In the genomic region with DNA sequence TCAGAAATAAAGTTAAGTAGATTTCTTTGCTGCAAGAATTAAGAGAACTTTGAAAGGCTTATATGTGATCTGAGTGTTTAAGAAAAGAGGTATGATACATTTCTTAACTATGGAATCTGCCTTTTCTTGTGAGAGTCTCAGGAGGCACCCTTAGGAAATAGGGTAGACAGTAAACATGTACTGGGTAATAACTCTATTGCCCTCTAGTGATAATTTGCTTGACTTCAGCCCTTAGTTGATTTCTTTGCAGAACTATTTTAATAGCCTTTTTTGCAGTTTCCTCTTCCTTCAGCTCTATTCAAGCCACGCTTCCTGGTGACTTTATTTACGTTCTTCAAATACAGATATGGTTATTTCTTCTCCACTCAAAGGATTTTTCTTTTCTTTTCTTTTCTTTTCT, we compare ENCODE assay signal across 8 cellular contexts. TPM values are rescaled to one million over a fixed set of nuclear protein-coding genes. Genes with fewer than 3 reads are reported as not detected.
A peak's percentile ranks its signal among the peaks of the same experiment; 100 is the strongest.
DNase-seq lines count a peak whose midpoint lies in the region; ATAC-seq and TF ChIP-seq lines count a peak whose summit lies in the region.

No MANE protein-coding gene starts in this region.

- TF ChIP-seq RAD21 in SK-N-SH (IDR thresholded peaks at IDR 0.05; ENCODE audit: low read length) = peak; percentile 58

- no peaks in the 10 kb centered on the region for H3K9me3 Mint-ChIP-seq in activated T-cell treated with anti-CD3 and anti-CD28 coated beads, Interleukin-2, amount 50 U/mL, for 72 hours

- H2AFZ ChIP-seq in SK-N-SH (ENCODE audit: low read depth) = no peak overlapping the region

- peaks cover 29% of the 10 kb centered on the region for H3K27me3 Mint-ChIP-seq in activated T-cell treated with anti-CD3 and anti-CD28 coated beads, Interleukin-2, amount 50 U/mL, for 72 hours (ENCODE audit: low read depth)

- H3K36me3 Mint-ChIP-seq in activated T-cell treated with anti-CD3 and anti-CD28 coated beads, Interleukin-2, amount 50 U/mL, for 72 hours (ENCODE audit: insufficient read depth in 2 of 2) = no peaks in the 10 kb centered on the region

- no peak overlapping the region for H3K27ac Mint-ChIP-seq in activated T-cell treated with anti-CD3 and anti-CD28 coated beads, Interleukin-2, amount 50 U/mL, for 72 hours

- no peaks in the 10 kb centered on the region for H3K4me1 ChIP-seq in SK-N-SH (ENCODE audit: control insufficient read depth in 1 of 2, insufficient read depth in 2 of 2, low read depth in 1 of 2, low read length in 1 of 2)
- no peaks in the 10 kb centered on the region for H3K4me1 ChIP-seq in upper lobe of right lung

- H3F3A ChIP-seq in SK-N-SH (replicated peaks; ENCODE audit: insufficient read depth) = no peaks in the 10 kb centered on the region

- H3K4me2 ChIP-seq in SK-N-SH = no peak overlapping the region

- no peak for TF ChIP-seq EP300 in SK-N-SH (IDR thresholded peaks at IDR 0.05; ENCODE audit: borderline replicate concordance in 1 of 2, low read depth in 1 of 2, low read length in 1 of 2)

- H3K4me3 ChIP-seq in SK-N-SH (ENCODE audit: low read depth in 2 of 2, low read length in 1 of 2) = no peak overlapping the region
- H3K4me3 ChIP-seq in upper lobe of right lung = no peak overlapping the region

- H4K20me1 ChIP-seq in SK-N-SH (ENCODE audit: insufficient read depth) = no peaks in the 10 kb centered on the region

- H3K4me1 Mint-ChIP-seq in activated T-cell treated with anti-CD3 and anti-CD28 coated beads, Interleukin-2, amount 50 U/mL, for 72 hours (ENCODE audit: low read depth) = no peaks in the 10 kb centered on the region

- no peaks in the 10 kb centered on the region for H3K79me2 ChIP-seq in SK-N-SH (ENCODE audit: insufficient read depth)

- H3K4me3 Mint-ChIP-seq in activated T-cell treated with anti-CD3 and anti-CD28 coated beads, Interleukin-2, amount 50 U/mL, for 72 hours = no peak overlapping the region

- POLR2A ChIA-PET in SK-N-SH (lab: Yijun Ruan, JAX) = no interaction called here

- ATAC-seq in Right ventricle myocardium superior (ENCODE audit: poor library complexity) = peak; percentile 74
- peak; percentile 58 for ATAC-seq in upper lobe of right lung
- ATAC-seq in activated T-cell treated with anti-CD3 and anti-CD28 coated beads, Interleukin-2, amount 50 U/mL, for 72 hours (replicated peaks in 1 of 2) = no peak

- no peak overlapping the region for H3K9ac ChIP-seq in SK-N-SH

- 54% methylated on average over 2 of the region's 2 CpGs for WGBS in SK-N-SH (ENCODE audit: low lambda C conversion rate)

- no peaks in the 10 kb centered on the region for H3K9me2 ChIP-seq in SK-N-SH

- H3K27ac ChIP-seq in SK-N-SH (ENCODE audit: low read depth in 2 of 2, low read length in 1 of 2) (no peak overlapping the region), upper lobe of right lung (no peak overlapping the region)

- CTCF ChIA-PET in SK-N-SH (lab: Yijun Ruan, JAX) = interaction anchor here (0.7 to 1.2 kb wide), 3 partner anchors 8 to 112 kb away, joined by 3 to 4 read pairs (median 3); no protein-coding TSS in a partner anchor

- DNase-seq in Right ventricle myocardium superior = no peak
- no peak for DNase-seq in cardiac septum (ENCODE audit: low spot score)
- peak; percentile 11 for DNase-seq in SK-N-SH
- DNase-seq in glomerular visceral epithelial cell (ENCODE audit: extremely low spot score) = peak; percentile 47
- no peak for DNase-seq in upper lobe of right lung
- DNase-seq in stimulated activated CD4-positive, alpha-beta T cell treated with anti-CD3 and anti-CD28 coated beads, Interleukin-15, amount 100 ng/mL, for 24 hours = no peak
- no peak for DNase-seq in middle frontal gyrus (ENCODE audit: extremely low spot score, low spot score)
- DNase-seq in activated T-cell treated with anti-CD3 and anti-CD28 coated beads, Interleukin-2, amount 50 U/mL, for 72 hours = no peak

- TF ChIP-seq CTCF in SK-N-SH (IDR thresholded peaks at IDR 0.05) (peak; percentile 52), upper lobe of right lung (IDR thresholded peaks at IDR 0.05) (peak; percentile 50)

- intact Hi-C loops in Right ventricle myocardium superior (cut with DNase I) = loop anchor here (5.0 kb wide), 1 partner anchor 113 kb away; no protein-coding TSS in a partner anchor
- intact Hi-C loops in cardiac septum (cut with DNase I) = no loop called here
- intact Hi-C loops in upper lobe of right lung (cut with DNase I) = no loop called here

- no peaks in the 10 kb centered on the region for H3K36me3 ChIP-seq in SK-N-SH (replicated peaks in 1 of 2; ENCODE audit: control insufficient read depth in 1 of 2, insufficient read depth in 2 of 2, low read length in 1 of 2)
- no peaks in the 10 kb centered on the region for H3K36me3 ChIP-seq in upper lobe of right lung

- H3K27me3 ChIP-seq in SK-N-SH (ENCODE audit: insufficient read depth) (no peaks in the 10 kb centered on the region), upper lobe of right lung (no peaks in the 10 kb centered on the region)

- H3K9me3 ChIP-seq in SK-N-SH (no peaks in the 10 kb centered on the region), upper lobe of right lung (no peaks in the 10 kb centered on the region)

TF ChIP-seq in SK-N-SH, 30 proteins besides CTCF, POLR2A, EP300 and RAD21:
- TF ChIP-seq, protein P1, sequence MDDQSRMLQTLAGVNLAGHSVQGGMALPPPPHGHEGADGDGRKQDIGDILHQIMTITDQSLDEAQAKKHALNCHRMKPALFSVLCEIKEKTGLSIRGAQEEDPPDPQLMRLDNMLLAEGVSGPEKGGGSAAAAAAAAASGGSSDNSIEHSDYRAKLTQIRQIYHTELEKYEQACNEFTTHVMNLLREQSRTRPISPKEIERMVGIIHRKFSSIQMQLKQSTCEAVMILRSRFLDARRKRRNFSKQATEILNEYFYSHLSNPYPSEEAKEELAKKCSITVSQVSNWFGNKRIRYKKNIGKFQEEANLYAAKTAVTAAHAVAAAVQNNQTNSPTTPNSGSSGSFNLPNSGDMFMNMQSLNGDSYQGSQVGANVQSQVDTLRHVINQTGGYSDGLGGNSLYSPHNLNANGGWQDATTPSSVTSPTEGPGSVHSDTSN (IDR thresholded peaks at IDR 0.05) = no peak
- TF ChIP-seq SMC3 (IDR thresholded peaks at IDR 0.05; ENCODE audit: low read depth, low read length) = peak; percentile 49

RNA-seq across cellular contexts. Expression of gene CCNA1, which starts 37.0 kb away (rescaled TPM):
- total RNA-seq in Right ventricle myocardium superior (not detected), cardiac septum (2.0 TPM), upper lobe of right lung (0.46 TPM)
- polyA plus RNA-seq in SK-N-SH (2012; rRNA removed) = 0.21 and 0.23 TPM in 2 replicates
- 0.15 and 0.26 TPM in 2 replicates for polyA plus RNA-seq in SK-N-SH (2012; cell fraction: cytosol; rRNA removed)
- polyA plus RNA-seq in SK-N-SH (2012; cell fraction: nucleus; rRNA removed) = 0.05 and 0.11 TPM in 2 replicates
- total RNA-seq in activated T-cell treated with anti-CD3 and anti-CD28 coated beads, Interleukin-2, amount 50 U/mL, for 72 hours = 1 to 10 TPM in 1 of 2 donors, under 1 TPM in 1; 0.19 to 1.8 TPM

RNA-seq across cellular contexts. Expression of gene SPART, which starts 49.1 kb away (rescaled TPM):
- 35.2 TPM for total RNA-seq in Right ventricle myocardium superior
- 36.8 TPM for total RNA-seq in cardiac septum
- 4.8 and 8.4 TPM in 2 replicates for polyA plus RNA-seq in SK-N-SH (2012; rRNA removed)
- polyA plus RNA-seq in SK-N-SH (2012; cell fraction: cytosol; rRNA removed) = 7.6 TPM in 2 replicates
- polyA plus RNA-seq in SK-N-SH (2012; cell fraction: nucleus; rRNA removed) = 2.0 and 8.8 TPM in 2 replicates
- 86.8 TPM for total RNA-seq in upper lobe of right lung
- total RNA-seq in activated T-cell treated with anti-CD3 and anti-CD28 coated beads, Interleukin-2, amount 50 U/mL, for 72 hours = 10 to 100 TPM; 12.2 to 23.4 TPM

Comparison
In these comparisons a context has a peak if more than half of its experiments do, and no peak if none do; other contexts are left out.
1. ATAC-seq: peak in Right ventricle myocardium superior (single experiment) and upper lobe of right lung (single experiment); none in activated T-cell treated with anti-CD3 and anti-CD28 coated beads, Interleukin-2, amount 50 U/mL, for 72 hours (0 of 2).
2. DNase-seq: peak in SK-N-SH (single experiment) and glomerular visceral epithelial cell (single experiment); none in Right ventricle myocardium superior (single experiment), cardiac septum (single experiment), upper lobe of right lung (single experiment), stimulated activated CD4-positive, alpha-beta T cell treated with anti-CD3 and anti-CD28 coated beads, Interleukin-15, amount 100 ng/mL, for 24 hours (single experiment), middle frontal gyrus (single experiment) and activated T-cell treated with anti-CD3 and anti-CD28 coated beads, Interleukin-2, amount 50 U/mL, for 72 hours (0 of 2).